In the genomic region with DNA sequence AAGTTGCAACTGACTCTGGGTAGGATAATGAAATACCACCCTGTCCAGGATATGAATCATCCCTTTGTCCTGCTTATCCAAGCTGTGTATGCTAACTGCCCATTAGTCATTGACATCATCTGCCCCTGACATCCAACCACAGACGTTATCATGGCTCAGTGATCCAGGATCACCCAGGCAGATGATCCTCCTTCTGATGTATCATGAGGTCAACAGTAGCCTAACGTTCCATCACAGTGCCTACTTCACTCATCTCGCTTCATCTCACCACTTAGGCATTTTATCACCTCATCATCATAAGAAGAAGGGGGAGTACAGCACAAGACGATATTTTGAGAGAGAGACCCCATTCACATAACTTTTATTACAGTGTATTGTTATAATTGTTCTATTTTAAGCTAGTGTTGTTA, we compare ENCODE assay signal across 1 cellular context.
TF ChIP-seq lines count a peak whose summit lies in the region.

No MANE protein-coding gene starts in this region.

TF ChIP-seq in HepG2, 621 proteins besides CTCF, POLR2A, EP300 and RAD21 (continued from another document):
- TF ChIP-seq, protein P1, sequence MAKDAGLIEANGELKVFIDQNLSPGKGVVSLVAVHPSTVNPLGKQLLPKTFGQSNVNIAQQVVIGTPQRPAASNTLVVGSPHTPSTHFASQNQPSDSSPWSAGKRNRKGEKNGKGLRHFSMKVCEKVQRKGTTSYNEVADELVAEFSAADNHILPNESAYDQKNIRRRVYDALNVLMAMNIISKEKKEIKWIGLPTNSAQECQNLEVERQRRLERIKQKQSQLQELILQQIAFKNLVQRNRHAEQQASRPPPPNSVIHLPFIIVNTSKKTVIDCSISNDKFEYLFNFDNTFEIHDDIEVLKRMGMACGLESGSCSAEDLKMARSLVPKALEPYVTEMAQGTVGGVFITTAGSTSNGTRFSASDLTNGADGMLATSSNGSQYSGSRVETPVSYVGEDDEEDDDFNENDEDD (CRISPR knock-in tag; IDR thresholded peaks at IDR 0.05; ENCODE audit: borderline replicate concordance): no peak
- TF ChIP-seq ZFP1 (CRISPR knock-in tag; IDR thresholded peaks at IDR 0.05) (no peak), CREM (IDR thresholded peaks at IDR 0.05) (peak; percentile 42), CREM (CRISPR knock-in tag; IDR thresholded peaks at IDR 0.05) (no peak), RXRB (CRISPR knock-in tag; IDR thresholded peaks at IDR 0.05; ENCODE audit: borderline replicate concordance) (peak; percentile 44; the same call in 1 of the 2 replicates), NR2F2 (IDR thresholded peaks at IDR 0.05; ENCODE audit: borderline replicate concordance, low read depth) (no peak), ISX (CRISPR knock-in tag; conservative IDR thresholded peaks at IDR 0.05) (no peak), ZNF644 (CRISPR knock-in tag; IDR thresholded peaks at IDR 0.05; ENCODE audit: low read depth) (peak; percentile 63; the same call in 1 of the 2 replicates), ZNF383 (CRISPR knock-in tag; IDR thresholded peaks at IDR 0.05; ENCODE audit: borderline replicate concordance) (no peak), ZNF747 (CRISPR knock-in tag; IDR thresholded peaks at IDR 0.05; ENCODE audit: borderline replicate concordance) (no peak), TEAD3 (CRISPR knock-in tag; optimal IDR thresholded peaks at IDR 0.05; ENCODE audit: borderline replicate concordance) (peak; percentile 71), ZNF382 (CRISPR knock-in tag; IDR thresholded peaks at IDR 0.05; ENCODE audit: borderline replicate concordance) (no peak)
- TF ChIP-seq, protein P2, sequence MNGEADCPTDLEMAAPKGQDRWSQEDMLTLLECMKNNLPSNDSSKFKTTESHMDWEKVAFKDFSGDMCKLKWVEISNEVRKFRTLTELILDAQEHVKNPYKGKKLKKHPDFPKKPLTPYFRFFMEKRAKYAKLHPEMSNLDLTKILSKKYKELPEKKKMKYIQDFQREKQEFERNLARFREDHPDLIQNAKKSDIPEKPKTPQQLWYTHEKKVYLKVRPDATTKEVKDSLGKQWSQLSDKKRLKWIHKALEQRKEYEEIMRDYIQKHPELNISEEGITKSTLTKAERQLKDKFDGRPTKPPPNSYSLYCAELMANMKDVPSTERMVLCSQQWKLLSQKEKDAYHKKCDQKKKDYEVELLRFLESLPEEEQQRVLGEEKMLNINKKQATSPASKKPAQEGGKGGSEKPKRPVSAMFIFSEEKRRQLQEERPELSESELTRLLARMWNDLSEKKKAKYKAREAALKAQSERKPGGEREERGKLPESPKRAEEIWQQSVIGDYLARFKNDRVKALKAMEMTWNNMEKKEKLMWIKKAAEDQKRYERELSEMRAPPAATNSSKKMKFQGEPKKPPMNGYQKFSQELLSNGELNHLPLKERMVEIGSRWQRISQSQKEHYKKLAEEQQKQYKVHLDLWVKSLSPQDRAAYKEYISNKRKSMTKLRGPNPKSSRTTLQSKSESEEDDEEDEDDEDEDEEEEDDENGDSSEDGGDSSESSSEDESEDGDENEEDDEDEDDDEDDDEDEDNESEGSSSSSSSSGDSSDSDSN (CRISPR knock-in tag; IDR thresholded peaks at IDR 0.05): no peak
- TF ChIP-seq, protein P3, sequence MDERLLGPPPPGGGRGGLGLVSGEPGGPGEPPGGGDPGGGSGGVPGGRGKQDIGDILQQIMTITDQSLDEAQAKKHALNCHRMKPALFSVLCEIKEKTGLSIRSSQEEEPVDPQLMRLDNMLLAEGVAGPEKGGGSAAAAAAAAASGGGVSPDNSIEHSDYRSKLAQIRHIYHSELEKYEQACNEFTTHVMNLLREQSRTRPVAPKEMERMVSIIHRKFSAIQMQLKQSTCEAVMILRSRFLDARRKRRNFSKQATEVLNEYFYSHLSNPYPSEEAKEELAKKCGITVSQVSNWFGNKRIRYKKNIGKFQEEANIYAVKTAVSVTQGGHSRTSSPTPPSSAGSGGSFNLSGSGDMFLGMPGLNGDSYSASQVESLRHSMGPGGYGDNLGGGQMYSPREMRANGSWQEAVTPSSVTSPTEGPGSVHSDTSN (CRISPR knock-in tag; IDR thresholded peaks at IDR 0.05): no peak
- TF ChIP-seq, protein P4, sequence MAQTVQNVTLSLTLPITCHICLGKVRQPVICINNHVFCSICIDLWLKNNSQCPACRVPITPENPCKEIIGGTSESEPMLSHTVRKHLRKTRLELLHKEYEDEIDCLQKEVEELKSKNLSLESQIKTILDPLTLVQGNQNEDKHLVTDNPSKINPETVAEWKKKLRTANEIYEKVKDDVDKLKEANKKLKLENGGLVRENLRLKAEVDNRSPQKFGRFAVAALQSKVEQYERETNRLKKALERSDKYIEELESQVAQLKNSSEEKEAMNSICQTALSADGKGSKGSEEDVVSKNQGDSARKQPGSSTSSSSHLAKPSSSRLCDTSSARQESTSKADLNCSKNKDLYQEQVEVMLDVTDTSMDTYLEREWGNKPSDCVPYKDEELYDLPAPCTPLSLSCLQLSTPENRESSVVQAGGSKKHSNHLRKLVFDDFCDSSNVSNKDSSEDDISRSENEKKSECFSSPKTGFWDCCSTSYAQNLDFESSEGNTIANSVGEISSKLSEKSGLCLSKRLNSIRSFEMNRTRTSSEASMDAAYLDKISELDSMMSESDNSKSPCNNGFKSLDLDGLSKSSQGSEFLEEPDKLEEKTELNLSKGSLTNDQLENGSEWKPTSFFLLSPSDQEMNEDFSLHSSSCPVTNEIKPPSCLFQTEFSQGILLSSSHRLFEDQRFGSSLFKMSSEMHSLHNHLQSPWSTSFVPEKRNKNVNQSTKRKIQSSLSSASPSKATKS (CRISPR knock-in tag; IDR thresholded peaks at IDR 0.05): no peak
- TF ChIP-seq, protein P5, sequence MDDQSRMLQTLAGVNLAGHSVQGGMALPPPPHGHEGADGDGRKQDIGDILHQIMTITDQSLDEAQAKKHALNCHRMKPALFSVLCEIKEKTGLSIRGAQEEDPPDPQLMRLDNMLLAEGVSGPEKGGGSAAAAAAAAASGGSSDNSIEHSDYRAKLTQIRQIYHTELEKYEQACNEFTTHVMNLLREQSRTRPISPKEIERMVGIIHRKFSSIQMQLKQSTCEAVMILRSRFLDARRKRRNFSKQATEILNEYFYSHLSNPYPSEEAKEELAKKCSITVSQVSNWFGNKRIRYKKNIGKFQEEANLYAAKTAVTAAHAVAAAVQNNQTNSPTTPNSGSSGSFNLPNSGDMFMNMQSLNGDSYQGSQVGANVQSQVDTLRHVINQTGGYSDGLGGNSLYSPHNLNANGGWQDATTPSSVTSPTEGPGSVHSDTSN (CRISPR knock-in tag; IDR thresholded peaks at IDR 0.05; ENCODE audit: borderline replicate concordance): no peak
- TF ChIP-seq, protein P6, sequence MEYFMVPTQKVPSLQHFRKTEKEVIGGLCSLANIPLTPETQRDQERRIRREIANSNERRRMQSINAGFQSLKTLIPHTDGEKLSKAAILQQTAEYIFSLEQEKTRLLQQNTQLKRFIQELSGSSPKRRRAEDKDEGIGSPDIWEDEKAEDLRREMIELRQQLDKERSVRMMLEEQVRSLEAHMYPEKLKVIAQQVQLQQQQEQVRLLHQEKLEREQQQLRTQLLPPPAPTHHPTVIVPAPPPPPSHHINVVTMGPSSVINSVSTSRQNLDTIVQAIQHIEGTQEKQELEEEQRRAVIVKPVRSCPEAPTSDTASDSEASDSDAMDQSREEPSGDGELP (IDR thresholded peaks at IDR 0.05; ENCODE audit: borderline replicate concordance, low read depth): 0 out of 2 replicates have a peak, but pooled peaks have one; percentile 20
- TF ChIP-seq, protein P7, sequence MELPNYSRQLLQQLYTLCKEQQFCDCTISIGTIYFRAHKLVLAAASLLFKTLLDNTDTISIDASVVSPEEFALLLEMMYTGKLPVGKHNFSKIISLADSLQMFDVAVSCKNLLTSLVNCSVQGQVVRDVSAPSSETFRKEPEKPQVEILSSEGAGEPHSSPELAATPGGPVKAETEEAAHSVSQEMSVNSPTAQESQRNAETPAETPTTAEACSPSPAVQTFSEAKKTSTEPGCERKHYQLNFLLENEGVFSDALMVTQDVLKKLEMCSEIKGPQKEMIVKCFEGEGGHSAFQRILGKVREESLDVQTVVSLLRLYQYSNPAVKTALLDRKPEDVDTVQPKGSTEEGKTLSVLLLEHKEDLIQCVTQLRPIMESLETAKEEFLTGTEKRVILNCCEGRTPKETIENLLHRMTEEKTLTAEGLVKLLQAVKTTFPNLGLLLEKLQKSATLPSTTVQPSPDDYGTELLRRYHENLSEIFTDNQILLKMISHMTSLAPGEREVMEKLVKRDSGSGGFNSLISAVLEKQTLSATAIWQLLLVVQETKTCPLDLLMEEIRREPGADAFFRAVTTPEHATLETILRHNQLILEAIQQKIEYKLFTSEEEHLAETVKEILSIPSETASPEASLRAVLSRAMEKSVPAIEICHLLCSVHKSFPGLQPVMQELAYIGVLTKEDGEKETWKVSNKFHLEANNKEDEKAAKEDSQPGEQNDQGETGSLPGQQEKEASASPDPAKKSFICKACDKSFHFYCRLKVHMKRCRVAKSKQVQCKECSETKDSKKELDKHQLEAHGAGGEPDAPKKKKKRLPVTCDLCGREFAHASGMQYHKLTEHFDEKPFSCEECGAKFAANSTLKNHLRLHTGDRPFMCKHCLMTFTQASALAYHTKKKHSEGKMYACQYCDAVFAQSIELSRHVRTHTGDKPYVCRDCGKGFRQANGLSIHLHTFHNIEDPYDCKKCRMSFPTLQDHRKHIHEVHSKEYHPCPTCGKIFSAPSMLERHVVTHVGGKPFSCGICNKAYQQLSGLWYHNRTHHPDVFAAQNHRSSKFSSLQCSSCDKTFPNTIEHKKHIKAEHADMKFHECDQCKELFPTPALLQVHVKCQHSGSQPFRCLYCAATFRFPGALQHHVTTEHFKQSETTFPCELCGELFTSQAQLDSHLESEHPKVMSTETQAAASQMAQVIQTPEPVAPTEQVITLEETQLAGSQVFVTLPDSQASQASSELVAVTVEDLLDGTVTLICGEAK (IDR thresholded peaks at IDR 0.05): no peak
- TF ChIP-seq, protein P7 (CRISPR knock-in tag; IDR thresholded peaks at IDR 0.05): no peak
- TF ChIP-seq, protein P8, sequence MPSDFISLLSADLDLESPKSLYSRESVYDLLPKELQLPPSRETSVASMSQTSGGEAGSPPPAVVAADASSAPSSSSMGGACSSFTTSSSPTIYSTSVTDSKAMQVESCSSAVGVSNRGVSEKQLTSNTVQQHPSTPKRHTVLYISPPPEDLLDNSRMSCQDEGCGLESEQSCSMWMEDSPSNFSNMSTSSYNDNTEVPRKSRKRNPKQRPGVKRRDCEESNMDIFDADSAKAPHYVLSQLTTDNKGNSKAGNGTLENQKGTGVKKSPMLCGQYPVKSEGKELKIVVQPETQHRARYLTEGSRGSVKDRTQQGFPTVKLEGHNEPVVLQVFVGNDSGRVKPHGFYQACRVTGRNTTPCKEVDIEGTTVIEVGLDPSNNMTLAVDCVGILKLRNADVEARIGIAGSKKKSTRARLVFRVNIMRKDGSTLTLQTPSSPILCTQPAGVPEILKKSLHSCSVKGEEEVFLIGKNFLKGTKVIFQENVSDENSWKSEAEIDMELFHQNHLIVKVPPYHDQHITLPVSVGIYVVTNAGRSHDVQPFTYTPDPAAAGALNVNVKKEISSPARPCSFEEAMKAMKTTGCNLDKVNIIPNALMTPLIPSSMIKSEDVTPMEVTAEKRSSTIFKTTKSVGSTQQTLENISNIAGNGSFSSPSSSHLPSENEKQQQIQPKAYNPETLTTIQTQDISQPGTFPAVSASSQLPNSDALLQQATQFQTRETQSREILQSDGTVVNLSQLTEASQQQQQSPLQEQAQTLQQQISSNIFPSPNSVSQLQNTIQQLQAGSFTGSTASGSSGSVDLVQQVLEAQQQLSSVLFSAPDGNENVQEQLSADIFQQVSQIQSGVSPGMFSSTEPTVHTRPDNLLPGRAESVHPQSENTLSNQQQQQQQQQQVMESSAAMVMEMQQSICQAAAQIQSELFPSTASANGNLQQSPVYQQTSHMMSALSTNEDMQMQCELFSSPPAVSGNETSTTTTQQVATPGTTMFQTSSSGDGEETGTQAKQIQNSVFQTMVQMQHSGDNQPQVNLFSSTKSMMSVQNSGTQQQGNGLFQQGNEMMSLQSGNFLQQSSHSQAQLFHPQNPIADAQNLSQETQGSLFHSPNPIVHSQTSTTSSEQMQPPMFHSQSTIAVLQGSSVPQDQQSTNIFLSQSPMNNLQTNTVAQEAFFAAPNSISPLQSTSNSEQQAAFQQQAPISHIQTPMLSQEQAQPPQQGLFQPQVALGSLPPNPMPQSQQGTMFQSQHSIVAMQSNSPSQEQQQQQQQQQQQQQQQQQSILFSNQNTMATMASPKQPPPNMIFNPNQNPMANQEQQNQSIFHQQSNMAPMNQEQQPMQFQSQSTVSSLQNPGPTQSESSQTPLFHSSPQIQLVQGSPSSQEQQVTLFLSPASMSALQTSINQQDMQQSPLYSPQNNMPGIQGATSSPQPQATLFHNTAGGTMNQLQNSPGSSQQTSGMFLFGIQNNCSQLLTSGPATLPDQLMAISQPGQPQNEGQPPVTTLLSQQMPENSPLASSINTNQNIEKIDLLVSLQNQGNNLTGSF (CRISPR knock-in tag; IDR thresholded peaks at IDR 0.05): no peak
- TF ChIP-seq, protein P9, sequence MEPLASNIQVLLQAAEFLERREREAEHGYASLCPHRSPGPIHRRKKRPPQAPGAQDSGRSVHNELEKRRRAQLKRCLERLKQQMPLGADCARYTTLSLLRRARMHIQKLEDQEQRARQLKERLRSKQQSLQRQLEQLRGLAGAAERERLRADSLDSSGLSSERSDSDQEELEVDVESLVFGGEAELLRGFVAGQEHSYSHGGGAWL (CRISPR knock-in tag; IDR thresholded peaks at IDR 0.05): no peak
